14 cellular contexts compared by ENCODE assay signal in the genomic region with DNA sequence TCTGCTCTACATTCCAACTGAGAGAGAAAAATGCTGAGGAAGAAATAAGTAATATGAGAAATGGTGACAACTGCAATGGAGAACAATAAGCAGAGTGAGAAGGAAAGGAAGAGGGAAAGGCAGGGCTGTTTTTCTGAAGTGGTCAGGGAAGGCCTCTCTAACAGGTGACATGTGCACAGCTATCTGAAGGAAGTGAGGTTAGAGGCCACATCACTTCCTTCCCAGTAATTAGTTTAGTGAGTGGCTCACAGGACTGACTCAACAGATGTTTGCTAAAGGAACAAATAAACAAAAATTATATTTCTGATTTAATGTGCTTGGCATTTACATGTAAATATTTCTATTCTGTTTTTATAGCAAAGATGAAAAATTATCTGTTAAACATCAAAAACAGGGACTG.
A peak's percentile ranks its signal among the peaks of the same experiment; 100 is the strongest.
DNase-seq lines count a peak whose midpoint lies in the region; ATAC-seq and TF ChIP-seq lines count a peak whose summit lies in the region.
"Had no signal": no experiment of that assay in that cellular context is flagged by ENCODE, and none has a peak within 500 bp of the region (broad histone marks: within the 10 kb centered on the region; RNA-seq: fewer than 3 reads in every experiment).

No MANE protein-coding gene starts in this region.

- no peak overlapping the region for H2AFZ ChIP-seq in hepatocyte

- DNase-seq in ELR (ENCODE audit: low read depth) (peak; percentile 58), T-helper 17 cell (no peak), left colon (no peak), GM20000 (ENCODE audit: low spot score) (no peak), HPDE6-E6E7 (ENCODE audit: extremely low spot score) (no peak), hepatocyte (ENCODE audit: low spot score) (no peak)
- DNase-seq: Caco-2, cerebellar nuclear complex, gastrocnemius medialis, NCI-H2171 treated with DMSO at 0.1 percent for 48 hours, Peyer's patch had no signal

- TF ChIP-seq CTCF in GM20000 (IDR thresholded peaks at IDR 0.05; ENCODE audit: extremely low read depth, missing control alignments), result no peak
- TF ChIP-seq CTCF in hepatocyte (IDR thresholded peaks at IDR 0.05; ENCODE audit: poor library complexity), result no peak

- H3K36me3 Mint-ChIP-seq in T-helper 17 cell (ENCODE audit: low read depth), result no peaks in the 10 kb centered on the region
- H3K36me3 Mint-ChIP-seq: IgD-negative memory B cell had no signal

- peaks cover 43% of the 10 kb centered on the region for H3K79me2 ChIP-seq in hepatocyte

- no peak overlapping the region for H3K4me3 Mint-ChIP-seq in T-helper 17 cell
- H3K4me3 Mint-ChIP-seq: activated T-helper 1 cell treated with anti-CD3 and anti-CD28 coated beads, Interleukin-12 subunit alpha, Interleukin-12 subunit beta, Interleukin-2, Interleukin-4 antibody, amounts not matched to agents 30 ng/mL and 10 ng/mL and 1 ng/mL, durations not matched to agents 14 hours and 24 hours and 36 hours; IgD-negative memory B cell had no signal

- no peaks in the 10 kb centered on the region for H3K9me2 ChIP-seq in hepatocyte (replicated peaks; ENCODE audit: insufficient read depth)

- H3K27me3 ChIP-seq in hepatocyte, result no peaks in the 10 kb centered on the region
- H3K27me3 ChIP-seq: gastrocnemius medialis, Peyer's patch had no signal

- H3K4me3 ChIP-seq in hepatocyte, result no peak overlapping the region
- H3K4me3 ChIP-seq: gastrocnemius medialis, Peyer's patch had no signal

- H3K4me2 ChIP-seq in hepatocyte, result no peak overlapping the region

- H3K27me3 Mint-ChIP-seq in T-helper 17 cell, result no peaks in the 10 kb centered on the region

- H3K4me1 Mint-ChIP-seq in T-helper 17 cell, result no peaks in the 10 kb centered on the region

- no peaks in the 10 kb centered on the region for H3K36me3 ChIP-seq in hepatocyte (replicated peaks; ENCODE audit: insufficient read depth, low read depth)
- H3K36me3 ChIP-seq: gastrocnemius medialis, Peyer's patch had no signal

- intact Hi-C loops in left colon (cut with DNase I, micrococcal nuclease), result no loop called here

- H3K9me3 ChIP-seq in T-helper 17 cell (ENCODE audit: control insufficient read depth, low read length, poor library complexity, severe bottlenecking) (no peaks in the 10 kb centered on the region), hepatocyte (ENCODE audit: low read depth) (no peaks in the 10 kb centered on the region)
- H3K9me3 ChIP-seq: Caco-2, gastrocnemius medialis, Peyer's patch had no signal

- ATAC-seq in HG02642 (IDR thresholded peaks at IDR 0.05; ENCODE audit: poor library complexity, unreplicated experiment), result peak; percentile 45
- peak; percentile 52 for ATAC-seq in T-helper 17 cell
- ATAC-seq in left colon, result peak; percentile 44
- ATAC-seq: gastrocnemius medialis had no signal

- H3K4me1 ChIP-seq in hepatocyte (ENCODE audit: insufficient read depth), result peaks cover 4% of the 10 kb centered on the region

- H3K27ac Mint-ChIP-seq in T-helper 17 cell, result no peak overlapping the region
- H3K27ac Mint-ChIP-seq: IgD-negative memory B cell had no signal

- peaks cover 3% of the 10 kb centered on the region for H4K20me1 ChIP-seq in hepatocyte (ENCODE audit: insufficient read depth, poor library complexity, severe bottlenecking)

- H3K27ac ChIP-seq in hepatocyte, result no peak overlapping the region
- H3K27ac ChIP-seq: gastrocnemius medialis, Peyer's patch had no signal
